In the genomic region with DNA sequence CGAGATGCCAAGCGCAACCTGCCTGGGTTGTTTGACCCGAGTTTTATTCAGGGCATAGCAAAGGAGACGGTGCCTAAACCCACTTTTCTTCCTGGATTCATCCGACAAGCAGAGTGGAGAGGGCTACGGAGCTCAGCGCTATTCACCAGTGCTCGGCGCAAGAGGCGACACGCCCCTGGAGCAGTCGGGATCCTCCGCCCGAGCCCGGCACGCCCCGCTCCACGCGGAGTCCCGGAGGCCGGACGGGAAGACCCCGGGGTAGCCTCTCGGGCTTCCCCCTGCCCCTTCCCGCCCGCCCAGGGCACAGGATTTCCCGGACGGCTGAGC, we compare ENCODE assay signal across 8 cellular contexts. TPM values are rescaled to one million over a fixed set of nuclear protein-coding genes. Genes with fewer than 3 reads are reported as not detected.
A peak's percentile ranks its signal among the peaks of the same experiment; 100 is the strongest.
DNase-seq lines count a peak whose midpoint lies in the region; TF ChIP-seq lines count a peak whose summit lies in the region.

No MANE protein-coding gene starts in this region.

- POLR2A ChIA-PET in activated CD4-positive, alpha-beta memory T cell treated with anti-CD3 and anti-CD28 coated beads, Interleukin-2, amount 10 ng/mL, durations not matched to agents 7 days and 5 days (lab: Charles Lee) = interaction anchor here (0.8 to 10.7 kb wide), 32 partner anchors 10 to 644 kb away, joined by 3 to 397 read pairs (median 9); partner anchors contain the start of genes DHFR, MSH3, MTX3 and ZFYVE16

- TF ChIP-seq POLR2A in esophagus muscularis mucosa (IDR thresholded peaks at IDR 0.05; ENCODE audit: low read depth) = no peak

- in situ Hi-C loops in HAP-1 (cut with MboI; ENCODE audit: low sequenced_read_pairs) = no loop called here

- H3K27me3 Mint-ChIP-seq in activated CD4-positive, alpha-beta memory T cell treated with anti-CD3 and anti-CD28 coated beads, Interleukin-2, amount 10 ng/mL, durations not matched to agents 7 days and 5 days = no peaks in the 10 kb centered on the region

- WGBS in esophagus muscularis mucosa = 0% methylated on average over 25 of the region's 28 CpGs

- DNase-seq in DMS79 treated with DMSO at 0.1 percent for 48 hours (lab: John Stamatoyannopoulos, UW) (peak; percentile 32), DMS79 (lab: John Stamatoyannopoulos, UW) (no peak), HAP-1 (ENCODE audit: low spot score in 2 of 2) (peak; percentile 55 to 77), LoVo (ENCODE audit: low spot score) (peak; percentile 72), esophagus muscularis mucosa (ENCODE audit: extremely low spot score) (no peak), myocyte (ENCODE audit: low read depth) (peak; percentile 62), tibial artery (peak; percentile 58 to 80)
- peak; percentile 57 for DNase-seq in activated CD4-positive, alpha-beta memory T cell treated with anti-CD3 and anti-CD28 coated beads, Interleukin-2, amount 10 ng/mL, durations not matched to agents 7 days and 5 days

- TF ChIP-seq CTCF in esophagus muscularis mucosa (IDR thresholded peaks at IDR 0.05) = no peak
- TF ChIP-seq CTCF in tibial artery (IDR thresholded peaks at IDR 0.05) = no peak

- H3K9me3 Mint-ChIP-seq in activated CD4-positive, alpha-beta memory T cell treated with anti-CD3 and anti-CD28 coated beads, Interleukin-2, amount 10 ng/mL, durations not matched to agents 7 days and 5 days = peaks cover 3% of the 10 kb centered on the region

- H3K4me1 ChIP-seq in HAP-1 (peaks cover 25% of the 10 kb centered on the region), esophagus muscularis mucosa (peaks cover 19 to 56% (median 41%) of the 10 kb centered on the region in 4 donors), tibial artery (peaks cover 0 to 33% (median 19%) of the 10 kb centered on the region in 4 donors)

- H3K27me3 ChIP-seq in HAP-1 (ENCODE audit: low read depth) = no peaks in the 10 kb centered on the region
- H3K27me3 ChIP-seq in esophagus muscularis mucosa = no peaks in the 10 kb centered on the region
- no peaks in the 10 kb centered on the region for H3K27me3 ChIP-seq in tibial artery

- H3K27ac ChIP-seq in esophagus muscularis mucosa (replicated peaks in 1 of 4) (peak overlapping the region; percentile 91 to 98 (median 94)), tibial artery (peak overlapping the region; percentile 92 to 95)

- H3K36me3 ChIP-seq in HAP-1 (replicated peaks) = peaks cover 3% of the 10 kb centered on the region; the same call in 1 of the 2 replicates
- H3K36me3 ChIP-seq in esophagus muscularis mucosa = no peaks in the 10 kb centered on the region
- no peaks in the 10 kb centered on the region for H3K36me3 ChIP-seq in tibial artery

- intact Hi-C loops in esophagus muscularis mucosa (cut with DNase I) (loop anchor here (10.0 kb wide), 1 partner anchor 149 kb away; the partner anchor contains the start of gene ZFYVE16), tibial artery (cut with DNase I; ENCODE audit: low total_unique reads) (loop anchor here (2.0 to 10.0 kb wide), 3 partner anchors 38 to 1021 kb away; partner anchors contain the start of genes JMY and ZFYVE16)

- CTCF ChIA-PET in activated CD4-positive, alpha-beta memory T cell treated with anti-CD3 and anti-CD28 coated beads, Interleukin-2, amount 10 ng/mL, durations not matched to agents 7 days and 5 days (lab: Charles Lee) = interaction anchor here (0.9 to 3.3 kb wide), 12 partner anchors 8 to 432 kb away, joined by 3 to 35 read pairs (median 6); no protein-coding TSS in a partner anchor

- peaks cover 48% of the 10 kb centered on the region for H3K36me3 Mint-ChIP-seq in activated CD4-positive, alpha-beta memory T cell treated with anti-CD3 and anti-CD28 coated beads, Interleukin-2, amount 10 ng/mL, durations not matched to agents 7 days and 5 days (ENCODE audit: low read depth)

- H3K4me3 Mint-ChIP-seq in activated CD4-positive, alpha-beta memory T cell treated with anti-CD3 and anti-CD28 coated beads, Interleukin-2, amount 10 ng/mL, durations not matched to agents 7 days and 5 days = peak overlapping the region; percentile 78

- H3K9me3 ChIP-seq in HAP-1 (no peaks in the 10 kb centered on the region), esophagus muscularis mucosa (no peaks in the 10 kb centered on the region), tibial artery (no peaks in the 10 kb centered on the region)

- H3K4me1 Mint-ChIP-seq in activated CD4-positive, alpha-beta memory T cell treated with anti-CD3 and anti-CD28 coated beads, Interleukin-2, amount 10 ng/mL, durations not matched to agents 7 days and 5 days = peaks cover 50% of the 10 kb centered on the region

- peak overlapping the region; percentile 90 for H3K4me3 ChIP-seq in HAP-1
- H3K4me3 ChIP-seq in esophagus muscularis mucosa = peak overlapping the region; percentile 70 to 94 (median 88)
- H3K4me3 ChIP-seq in tibial artery = peak overlapping the region; percentile 76 to 97

- TF ChIP-seq EP300 in esophagus muscularis mucosa (IDR thresholded peaks at IDR 0.05) = no peak

- peak overlapping the region; percentile 62 for H3K27ac Mint-ChIP-seq in activated CD4-positive, alpha-beta memory T cell treated with anti-CD3 and anti-CD28 coated beads, Interleukin-2, amount 10 ng/mL, durations not matched to agents 7 days and 5 days

RNA-seq across cellular contexts. Expression of gene SERINC5, which starts 0.5 kb away (rescaled TPM):
- 10 to 100 TPM; 59.1 to 60.6 TPM for total RNA-seq in activated CD4-positive, alpha-beta memory T cell treated with anti-CD3 and anti-CD28 coated beads, Interleukin-2, amount 10 ng/mL, durations not matched to agents 7 days and 5 days
- 1 to 10 TPM; 5.8 to 9.1 (median 8.3) TPM for total RNA-seq in esophagus muscularis mucosa
- 20.4 and 23.7 TPM in 2 replicates for total RNA-seq in myocyte
- polyA plus RNA-seq in myocyte (2012) = 24.5 TPM

Comparison
In these comparisons a context has a peak if more than half of its experiments do, and no peak if none do; other contexts are left out.
1. DNase-seq: peak in DMS79 treated with DMSO at 0.1 percent for 48 hours (single experiment), HAP-1 (2 of 2), LoVo (single experiment), activated CD4-positive, alpha-beta memory T cell treated with anti-CD3 and anti-CD28 coated beads, Interleukin-2, amount 10 ng/mL, durations not matched to agents 7 days and 5 days (single experiment), myocyte (single experiment) and tibial artery (2 of 2); none in DMS79 (single experiment) and esophagus muscularis mucosa (single experiment).
2. Peak in every context shown above with its lines, with median percentiles within 50 percentile points of each other: H3K4me3 ChIP-seq.